15 cellular contexts compared by ENCODE assay signal in genomic region chr7:157684157-157684595, GRCh38.
A peak's percentile ranks its signal among the peaks of the same experiment; 100 is the strongest.
DNase-seq lines count a peak whose midpoint lies in the region; ATAC-seq and TF ChIP-seq lines count a peak whose summit lies in the region.
"Had no signal": no experiment of that assay in that cellular context is flagged by ENCODE, and none has a peak within 500 bp of the region (broad histone marks: within the 10 kb centered on the region; RNA-seq: fewer than 3 reads in every experiment).

No MANE protein-coding gene starts in this region.

- H3K9me3 ChIP-seq in esophagus muscularis mucosa (no peaks in the 10 kb centered on the region), neuron (ENCODE audit: low read length) (no peaks in the 10 kb centered on the region)
- H3K9me3 ChIP-seq: uterus had no signal

- intact Hi-C loops in esophagus muscularis mucosa (cut with DNase I) = no loop called here

- no peak for TF ChIP-seq EP300 in esophagus muscularis mucosa (IDR thresholded peaks at IDR 0.05)

- no peak for TF ChIP-seq POLR2A in esophagus muscularis mucosa (IDR thresholded peaks at IDR 0.05; ENCODE audit: low read depth)

- DNase-seq in NCI-H748 (lab: John Stamatoyannopoulos, UW; ENCODE audit: unreplicated experiment) = peak; percentile 55
- DNase-seq in NCI-H748 treated with DMSO at 0.1 percent for 48 hours (lab: John Stamatoyannopoulos, UW) = no peak
- DNase-seq in H7 = peak; percentile 95
- no peak for DNase-seq in esophagus muscularis mucosa (ENCODE audit: extremely low spot score)
- no peak for DNase-seq in MV-4-11 (lab: John Stamatoyannopoulos, UW)
- DNase-seq in GM19240 (ENCODE audit: insufficient read length, low spot score) = no peak
- DNase-seq: activated T-cell treated with anti-CD3 and anti-CD28 coated beads, Interleukin-2, amount 50 U/mL, for 72 hours; Calu3; erythroblast; NCI-H1048; NCI-H446 treated with DMSO at 0.1 percent for 48 hours; RPMI8226; uterus had no signal

- H3K4me1 ChIP-seq in esophagus muscularis mucosa (peaks cover 14 to 35% (median 33%) of the 10 kb centered on the region in 4 donors), neuron (ENCODE audit: insufficient read depth, low read length) (peaks cover 63% of the 10 kb centered on the region)

- H3K36me3 ChIP-seq in H7 (replicated peaks; ENCODE audit: control insufficient read depth, insufficient read depth, low read length) = no peaks in the 10 kb centered on the region
- H3K36me3 ChIP-seq in esophagus muscularis mucosa = no peaks in the 10 kb centered on the region
- peaks cover 70% of the 10 kb centered on the region for H3K36me3 ChIP-seq in neuron (ENCODE audit: insufficient read depth, low read length)
- H3K36me3 ChIP-seq: uterus had no signal

- H2AFZ ChIP-seq in neuron (ENCODE audit: low read depth, low read length) = no peak overlapping the region

- TF ChIP-seq CTCF in esophagus muscularis mucosa (IDR thresholded peaks at IDR 0.05) = no peak

- WGBS in esophagus muscularis mucosa = 2% methylated on average over 26 of the region's 38 CpGs

- H3K27me3 ChIP-seq in H7 (ENCODE audit: control insufficient read depth, insufficient read depth, low read length) (peaks cover 92% of the 10 kb centered on the region), esophagus muscularis mucosa (peaks cover 0 to 100% (median 53%) of the 10 kb centered on the region in 4 donors), neuron (ENCODE audit: insufficient read depth, low read length) (no peaks in the 10 kb centered on the region)

- ATAC-seq in HG02759 (IDR thresholded peaks at IDR 0.05; ENCODE audit: unreplicated experiment) = no peak
- ATAC-seq: activated T-cell treated with anti-CD3 and anti-CD28 coated beads, Interleukin-2, amount 50 U/mL, for 72 hours had no signal

- H3K4me3 ChIP-seq in H7 (ENCODE audit: insufficient read depth, low read depth, low read length) (peak overlapping the region; percentile 28), esophagus muscularis mucosa (peak overlapping the region; percentile 9 to 37 (median 30)), neuron (ENCODE audit: low read length) (peak overlapping the region; percentile 57)
- H3K4me3 ChIP-seq: uterus had no signal

- H3K27ac ChIP-seq in esophagus muscularis mucosa (replicated peaks in 1 of 4) = no peak overlapping the region
- H3K27ac ChIP-seq: uterus had no signal

Comparison
In these comparisons a context has a peak if more than half of its experiments do, and no peak if none do; other contexts are left out.
1. DNase-seq: peak in NCI-H748 (single experiment) and H7 (single experiment); none in NCI-H748 treated with DMSO at 0.1 percent for 48 hours (single experiment), esophagus muscularis mucosa (single experiment), MV-4-11 (single experiment) and GM19240 (single experiment).
2. Peak in every context shown above with its lines, with median percentiles within 50 percentile points of each other: H3K4me3 ChIP-seq.